Comparison of ENCODE assay signal across 23 cellular contexts in genomic region chr5:176151286-176151685, GRCh38.
DNase-seq lines count a peak whose midpoint lies in the region; ATAC-seq, FAIRE-seq and TF ChIP-seq lines count a peak whose summit lies in the region.
"Had no signal": no experiment of that assay in that cellular context is flagged by ENCODE, and none has a peak within 500 bp of the region (broad histone marks: within the 10 kb centered on the region; RNA-seq: fewer than 3 reads in every experiment).

No MANE protein-coding gene starts in this region.

- H3K9me3 ChIP-seq in A549, result no peaks in the 10 kb centered on the region
- no peaks in the 10 kb centered on the region for H3K9me3 ChIP-seq in HepG2 (ENCODE audit: low read length)
- H3K9me3 ChIP-seq in tibial nerve, result no peaks in the 10 kb centered on the region
- H3K9me3 ChIP-seq: adrenal gland, HAP-1 had no signal

- intact Hi-C loops in HepG2 (cut with micrococcal nuclease; ENCODE audit: unreplicated experiment), result no loop called here

- H3K79me2 ChIP-seq in HepG2 (ENCODE audit: insufficient read depth, low read length), result no peaks in the 10 kb centered on the region

- no peak overlapping the region for H3K4me3 ChIP-seq in A549
- no peak overlapping the region for H3K4me3 ChIP-seq in bronchial epithelial cell (ENCODE audit: low read depth, low read length)
- H3K4me3 ChIP-seq in HepG2 (replicated peaks in 1 of 3; ENCODE audit: insufficient read depth in 1 of 3, low read depth in 2 of 3, low read length in 3 of 3), result no peak overlapping the region
- no peak overlapping the region for H3K4me3 ChIP-seq in tibial nerve
- H3K4me3 ChIP-seq: adrenal gland, GM12878, HAP-1 had no signal

- TF ChIP-seq RAD21 in A549 (conservative IDR thresholded peaks at IDR 0.05 in 1 of 2, IDR thresholded peaks at IDR 0.05 in 1 of 2), result no peak
- no peak for TF ChIP-seq RAD21 in HepG2 (CRISPR knock-in tag; IDR thresholded peaks at IDR 0.05)

- H2AFZ ChIP-seq in HepG2 (ENCODE audit: low read length), result no peak overlapping the region

- no peak overlapping the region for H3K27ac ChIP-seq in A549
- no peak overlapping the region for H3K27ac ChIP-seq in HepG2 (ENCODE audit: extremely low read length, insufficient read depth, low read length)
- H3K27ac ChIP-seq in tibial nerve, result no peak overlapping the region
- H3K27ac ChIP-seq: adrenal gland, C4-2B had no signal

- H3K4me1 ChIP-seq in A549, result 0 out of 3 replicates have a peak, but pooled peaks cover 5% of the 10 kb centered on the region
- H3K4me1 ChIP-seq in HepG2 (ENCODE audit: insufficient read depth, low read length), result no peaks in the 10 kb centered on the region
- H3K4me1 ChIP-seq in tibial nerve, result peaks cover 0 to 13% (median 0%) of the 10 kb centered on the region in 4 donors
- H3K4me1 ChIP-seq: adrenal gland, HAP-1 had no signal

- POLR2A ChIA-PET in A549 (lab: Yijun Ruan, JAX) (no interaction called here), HepG2 (lab: Yijun Ruan, JAX) (no interaction called here)

- 57% methylated on average over 9 of the region's 9 CpGs for WGBS in A549 (ENCODE audit: missing lambda C conversion rate)
- 41% methylated on average over 9 of the region's 9 CpGs for WGBS in HepG2 (ENCODE audit: low lambda C conversion rate)
- WGBS in tibial nerve, 2 donors, result 59 to 66% methylated on average over 9 of the region's 9 CpGs

- TF ChIP-seq EP300 in A549 (IDR thresholded peaks at IDR 0.05) (no peak), HepG2 (IDR thresholded peaks at IDR 0.05; ENCODE audit: low read depth in 2 of 2, low read length in 2 of 2) (no peak), HepG2 (CRISPR knock-in tag; IDR thresholded peaks at IDR 0.05; ENCODE audit: borderline replicate concordance) (no peak), tibial nerve (IDR thresholded peaks at IDR 0.05) (no peak)

- H3K36me3 ChIP-seq in bronchial epithelial cell (ENCODE audit: control insufficient read depth, insufficient read depth, low read length) (no peaks in the 10 kb centered on the region), HepG2 (replicated peaks in 1 of 2; ENCODE audit: control insufficient read depth in 1 of 2, insufficient read depth in 2 of 2, low read length in 2 of 2) (no peaks in the 10 kb centered on the region), tibial nerve (no peaks in the 10 kb centered on the region)
- H3K36me3 ChIP-seq: adrenal gland, HAP-1 had no signal

- DNase-seq in A549 (ENCODE audit: low read depth in 1 of 2, low spot score in 1 of 2) (no peak), LHCN-M2 (ENCODE audit: low read depth) (peak; percentile 3), bronchial epithelial cell (ENCODE audit: low read depth) (peak; percentile 15), kidney tubule cell (ENCODE audit: low spot score) (peak; percentile 59), HepG2 (ENCODE audit: low spot score) (no peak), retina (no peak), tibial nerve (ENCODE audit: low spot score in 2 of 2) (no peak)
- DNase-seq: activated CD4-positive, alpha-beta T cell treated with anti-CD3 and anti-CD28 coated beads, Interleukin-2, amount 10 ng/mL, durations not matched to agents 24 days and 14 days; activated CD8-positive, alpha-beta memory T cell treated with anti-CD3 and anti-CD28 coated beads, Interleukin-2, amount 50 U/mL, for 4 hours; activated effector memory CD4-positive, alpha-beta T cell treated with Interleukin-2 at 50 U/mL for 16 hours; adrenal gland; effector memory CD8-positive, alpha-beta T cell; naive B cell; NCI-H187; NCI-H446; stimulated activated CD4-positive, alpha-beta T cell treated with anti-CD3 and anti-CD28 coated beads, Interleukin-4, amount 100 ng/mL, for 4 hours had no signal

- in situ Hi-C loops in HepG2 (cut with HindIII; ENCODE audit: extremely low pct_ligation_motif_present, low pct_unique_long_range_greater_than_20kb), result no loop called here

- H4K20me1 ChIP-seq in HepG2 (ENCODE audit: insufficient read depth, low read length), result no peaks in the 10 kb centered on the region

- no peak for TF ChIP-seq POLR2A in A549 (IDR thresholded peaks at IDR 0.05; ENCODE audit: low read length)
- TF ChIP-seq POLR2A in HepG2 (IDR thresholded peaks at IDR 0.05; ENCODE audit: insufficient read depth in 1 of 2, low read depth in 2 of 2, low read length in 2 of 2), result no peak
- no peak for TF ChIP-seq POLR2A in tibial nerve (IDR thresholded peaks at IDR 0.05)

- no peak overlapping the region for H3K4me2 ChIP-seq in A549
- H3K4me2 ChIP-seq in HepG2 (ENCODE audit: low read depth, low read length), result no peak overlapping the region

- ATAC-seq in A549 (no peak; a peak in 1 of 6 replicates), HepG2 (no peak), GM21723 (IDR thresholded peaks at IDR 0.05; ENCODE audit: unreplicated experiment) (no peak)
- ATAC-seq: effector memory CD8-positive, alpha-beta T cell; GM12878 had no signal

- CTCF ChIA-PET in A549 (lab: Yijun Ruan, JAX), result no interaction called here
- CTCF ChIA-PET in HepG2 (lab: Yijun Ruan, JAX; ENCODE audit: low intra/inter-chr PET ratio, low total read pairs), result no interaction called here

- no peak for TF ChIP-seq CTCF in A549 (IDR thresholded peaks at IDR 0.05)
- TF ChIP-seq CTCF in bronchial epithelial cell (IDR thresholded peaks at IDR 0.05; ENCODE audit: insufficient read depth, low read length, severe bottlenecking), result no peak
- no peak for TF ChIP-seq CTCF in HepG2 (CRISPR knock-in tag; IDR thresholded peaks at IDR 0.05)
- no peak for TF ChIP-seq CTCF in tibial nerve (IDR thresholded peaks at IDR 0.05)

- H3K27me3 ChIP-seq in bronchial epithelial cell (ENCODE audit: control insufficient read depth, insufficient read depth, low read length) (peaks cover 3% of the 10 kb centered on the region), HepG2 (ENCODE audit: control insufficient read depth in 1 of 2, insufficient read depth in 2 of 2, low read length in 2 of 2) (peaks cover 0 to 23% of the 10 kb centered on the region in 2 experiments; a peak in 3 of 5 replicates), tibial nerve (no peaks in the 10 kb centered on the region)
- H3K27me3 ChIP-seq: adrenal gland had no signal

- no peak overlapping the region for H3K9ac ChIP-seq in HepG2 (ENCODE audit: insufficient read depth, low read depth, low read length)

- BruUV-seq in HepG2 (replicated peaks; lab: Mats Ljungman, UMichigan), result no TSS peak

- FAIRE-seq in A549 (lab: Jason Lieb, UNC), result no peak
- FAIRE-seq in bronchial epithelial cell (lab: Jason Lieb, UNC), result no peak
- no peak for FAIRE-seq in HepG2 (lab: Jason Lieb, UNC)
- FAIRE-seq: A204.1, GM12878, TTC549, urothelium cell line had no signal

TF ChIP-seq in A549, 52 proteins besides CTCF, POLR2A, EP300 and RAD21:
- TF ChIP-seq RFX5 (IDR thresholded peaks at IDR 0.05) (peak; percentile 54; the same call in 1 of the 2 replicates), ELK1 (IDR thresholded peaks at IDR 0.05; ENCODE audit: low read depth, low read length) (no peak)

TF ChIP-seq in HepG2, 621 proteins besides CTCF, POLR2A, EP300 and RAD21:
- TF ChIP-seq NFATC3 (CRISPR knock-in tag; IDR thresholded peaks at IDR 0.05), result no peak
- no peak for TF ChIP-seq EHMT2 (IDR thresholded peaks at IDR 0.05; ENCODE audit: borderline replicate concordance, low read depth, low read length)
- no peak for TF ChIP-seq HNF1B (CRISPR knock-in tag; IDR thresholded peaks at IDR 0.05)
- no peak for TF ChIP-seq CBFB (CRISPR knock-in tag; IDR thresholded peaks at IDR 0.05)
- TF ChIP-seq ZNF597 (CRISPR knock-in tag; IDR thresholded peaks at IDR 0.05), result no peak
- no peak for TF ChIP-seq RFXAP (CRISPR knock-in tag; IDR thresholded peaks at IDR 0.05; ENCODE audit: borderline replicate concordance)
- TF ChIP-seq NR2C2 (CRISPR knock-in tag; IDR thresholded peaks at IDR 0.05; ENCODE audit: borderline replicate concordance), result no peak
- no peak for TF ChIP-seq MAFF (IDR thresholded peaks at IDR 0.05; ENCODE audit: low read depth, low read length)
- no peak for TF ChIP-seq ZEB1 (IDR thresholded peaks at IDR 0.05; ENCODE audit: insufficient replicate concordance, low read depth)
- no peak for TF ChIP-seq ZKSCAN5 (CRISPR knock-in tag; IDR thresholded peaks at IDR 0.05)
- TF ChIP-seq ZNF207 (IDR thresholded peaks at IDR 0.05; ENCODE audit: borderline replicate concordance), result no peak
- no peak for TF ChIP-seq ZNF816 (CRISPR knock-in tag; IDR thresholded peaks at IDR 0.05; ENCODE audit: borderline replicate concordance)
- no peak for TF ChIP-seq HHEX (CRISPR knock-in tag; IDR thresholded peaks at IDR 0.05)
- no peak for TF ChIP-seq MED8 (CRISPR knock-in tag; IDR thresholded peaks at IDR 0.05; ENCODE audit: insufficient replicate concordance)

Comparison
In these comparisons a context has a peak if more than half of its experiments do, and no peak if none do; other contexts are left out.
1. DNase-seq: peak in LHCN-M2 (single experiment), bronchial epithelial cell (single experiment) and kidney tubule cell (single experiment); none in A549 (0 of 2), HepG2 (single experiment), retina (single experiment) and tibial nerve (0 of 2).
2. Of the 38 proteins assayed by ChIP-seq in both HepG2 and A549: peak only in HepG2: none; only in A549: RFX5; in both: none; in neither: 37.